Comparison of ENCODE assay signal across 13 cellular contexts in genomic region chr3:18124501-18124900, GRCh38.
DNase-seq lines count a peak whose midpoint lies in the region; ATAC-seq and TF ChIP-seq lines count a peak whose summit lies in the region.
"Had no signal": no experiment of that assay in that cellular context is flagged by ENCODE, and none has a peak within 500 bp of the region (broad histone marks: within the 10 kb centered on the region; RNA-seq: fewer than 3 reads in every experiment).

No MANE protein-coding gene starts in this region.

- peaks cover 2% of the 10 kb centered on the region for H3K27me3 Mint-ChIP-seq in GM23338 (ENCODE audit: insufficient read depth, low read depth, poor library complexity)

- no peaks in the 10 kb centered on the region for H3K79me2 ChIP-seq in ACC112 (ENCODE audit: control insufficient read depth, insufficient read depth, low read length, unreplicated experiment)
- no peaks in the 10 kb centered on the region for H3K79me2 ChIP-seq in GM23248 (ENCODE audit: insufficient read depth)
- no peaks in the 10 kb centered on the region for H3K79me2 ChIP-seq in GM23338 (replicated peaks; ENCODE audit: insufficient read depth)

- no peak for TF ChIP-seq CTCF in GM23338 (conservative IDR thresholded peaks at IDR 0.05; ENCODE audit: low read depth in 2 of 2)

- no peak overlapping the region for H2AFZ ChIP-seq in ACC112 (ENCODE audit: low read length, unreplicated experiment)
- H2AFZ ChIP-seq in GM23248 = no peak overlapping the region
- no peak overlapping the region for H2AFZ ChIP-seq in GM23338

- no peaks in the 10 kb centered on the region for H3K36me3 Mint-ChIP-seq in GM23338 (ENCODE audit: low read depth)
- H3K36me3 Mint-ChIP-seq: CD8-positive, alpha-beta memory T cell had no signal

- peak; percentile 82 for DNase-seq in GM23248
- DNase-seq in NCI-H748 (lab: John Stamatoyannopoulos, UW; ENCODE audit: unreplicated experiment) = peak; percentile 89
- DNase-seq in GM23338 (ENCODE audit: low spot score) = no peak
- no peak for DNase-seq in DMS153 (lab: John Stamatoyannopoulos, UW)
- DNase-seq in Ammon's horn (ENCODE audit: low spot score) = no peak
- DNase-seq in activated CD4-positive, alpha-beta T cell treated with anti-CD3 and anti-CD28 coated beads, Interleukin-2, amount 50 U/mL, for 48 hours = no peak
- DNase-seq: anterior cingulate cortex; CD8-positive, alpha-beta memory T cell; gastrocnemius medialis; H7 had no signal

- peaks cover 18% of the 10 kb centered on the region for H3F3A ChIP-seq in GM23248 (ENCODE audit: insufficient read depth)
- no peaks in the 10 kb centered on the region for H3F3A ChIP-seq in GM23338 (replicated peaks; ENCODE audit: low read depth)

- H3K9ac ChIP-seq in GM23248 = no peak overlapping the region

- H3K36me3 ChIP-seq in ACC112 (ENCODE audit: insufficient read depth, low read length) (no peaks in the 10 kb centered on the region), GM23248 (ENCODE audit: low read depth) (no peaks in the 10 kb centered on the region), GM23338 (ENCODE audit: insufficient read depth) (no peaks in the 10 kb centered on the region)
- H3K36me3 ChIP-seq: gastrocnemius medialis, prostate gland had no signal

- H3K27me3 ChIP-seq in ACC112 (ENCODE audit: insufficient read depth, low read length) (no peaks in the 10 kb centered on the region), GM23248 (replicated peaks; ENCODE audit: insufficient read depth) (no peaks in the 10 kb centered on the region), GM23338 (ENCODE audit: insufficient read depth) (no peaks in the 10 kb centered on the region)
- H3K27me3 ChIP-seq: gastrocnemius medialis had no signal

- 48 to 51% methylated on average over 5 of the region's 5 CpGs for WGBS in GM23248 (ENCODE audit: low coverage in 1 of 2, low lambda C conversion rate in 2 of 2, missing lambda C conversion rate in 2 of 2), 2 experiments

- H3K27ac ChIP-seq in ACC112 (ENCODE audit: low read depth, low read length) (no peak overlapping the region), GM23248 (0 out of 2 replicates have a peak overlapping the region, but pooled peaks have one; percentile 6), GM23338 (ENCODE audit: low read depth) (no peak overlapping the region)
- H3K27ac ChIP-seq: gastrocnemius medialis, prostate gland had no signal

- H3K4me3 Mint-ChIP-seq in GM23338 = no peak overlapping the region
- H3K4me3 Mint-ChIP-seq: CD8-positive, alpha-beta memory T cell had no signal

- H4K20me1 ChIP-seq in GM23248 (ENCODE audit: insufficient read depth) = no peaks in the 10 kb centered on the region
- no peaks in the 10 kb centered on the region for H4K20me1 ChIP-seq in GM23338 (replicated peaks; ENCODE audit: insufficient read depth)

- peak overlapping the region; percentile 13; the same call in 1 of the 2 replicates for H3K4me3 ChIP-seq in ACC112 (ENCODE audit: low read depth, low read length)
- no peak overlapping the region for H3K4me3 ChIP-seq in GM23248
- H3K4me3 ChIP-seq in GM23338 = no peak overlapping the region
- H3K4me3 ChIP-seq: gastrocnemius medialis, prostate gland had no signal

- ATAC-seq in esophagus mucosa (peak; percentile 70), GM23338 (no peak)
- ATAC-seq: gastrocnemius medialis had no signal

- in situ Hi-C loops in GM23248 (cut with MboI) = no loop called here

- H3K4me2 ChIP-seq in GM23248 (ENCODE audit: unreplicated experiment) (peak overlapping the region; percentile 24), GM23338 (no peak overlapping the region)

- H3K9me3 Mint-ChIP-seq in GM23338 = no peaks in the 10 kb centered on the region
- H3K9me3 Mint-ChIP-seq: CD8-positive, alpha-beta memory T cell had no signal

- H3K9me3 ChIP-seq in GM23248 (ENCODE audit: low read depth) = no peaks in the 10 kb centered on the region
- H3K9me3 ChIP-seq: gastrocnemius medialis, prostate gland had no signal

- no peak overlapping the region for H3K27ac Mint-ChIP-seq in GM23338

- H3K4me1 Mint-ChIP-seq in GM23338 = peaks cover 5% of the 10 kb centered on the region; the same call in 2 of the 3 replicates
- H3K4me1 Mint-ChIP-seq: CD8-positive, alpha-beta memory T cell had no signal

- H3K4me1 ChIP-seq in ACC112 (ENCODE audit: control insufficient read depth, insufficient read depth, low read length, unreplicated experiment) (peaks cover 23% of the 10 kb centered on the region), GM23248 (ENCODE audit: insufficient read depth) (peaks cover 21% of the 10 kb centered on the region), GM23338 (ENCODE audit: insufficient read depth) (no peaks in the 10 kb centered on the region)
- H3K4me1 ChIP-seq: gastrocnemius medialis, prostate gland had no signal

- H3K9me2 ChIP-seq in GM23248 (ENCODE audit: insufficient read depth) (no peaks in the 10 kb centered on the region), GM23338 (ENCODE audit: insufficient read depth) (0 out of 2 replicates have a peak, but pooled peaks cover 4% of the 10 kb centered on the region)

TF ChIP-seq in GM23338, 12 proteins besides CTCF, POLR2A, EP300 and RAD21 (continues in another document):
- TF ChIP-seq, protein P1, sequence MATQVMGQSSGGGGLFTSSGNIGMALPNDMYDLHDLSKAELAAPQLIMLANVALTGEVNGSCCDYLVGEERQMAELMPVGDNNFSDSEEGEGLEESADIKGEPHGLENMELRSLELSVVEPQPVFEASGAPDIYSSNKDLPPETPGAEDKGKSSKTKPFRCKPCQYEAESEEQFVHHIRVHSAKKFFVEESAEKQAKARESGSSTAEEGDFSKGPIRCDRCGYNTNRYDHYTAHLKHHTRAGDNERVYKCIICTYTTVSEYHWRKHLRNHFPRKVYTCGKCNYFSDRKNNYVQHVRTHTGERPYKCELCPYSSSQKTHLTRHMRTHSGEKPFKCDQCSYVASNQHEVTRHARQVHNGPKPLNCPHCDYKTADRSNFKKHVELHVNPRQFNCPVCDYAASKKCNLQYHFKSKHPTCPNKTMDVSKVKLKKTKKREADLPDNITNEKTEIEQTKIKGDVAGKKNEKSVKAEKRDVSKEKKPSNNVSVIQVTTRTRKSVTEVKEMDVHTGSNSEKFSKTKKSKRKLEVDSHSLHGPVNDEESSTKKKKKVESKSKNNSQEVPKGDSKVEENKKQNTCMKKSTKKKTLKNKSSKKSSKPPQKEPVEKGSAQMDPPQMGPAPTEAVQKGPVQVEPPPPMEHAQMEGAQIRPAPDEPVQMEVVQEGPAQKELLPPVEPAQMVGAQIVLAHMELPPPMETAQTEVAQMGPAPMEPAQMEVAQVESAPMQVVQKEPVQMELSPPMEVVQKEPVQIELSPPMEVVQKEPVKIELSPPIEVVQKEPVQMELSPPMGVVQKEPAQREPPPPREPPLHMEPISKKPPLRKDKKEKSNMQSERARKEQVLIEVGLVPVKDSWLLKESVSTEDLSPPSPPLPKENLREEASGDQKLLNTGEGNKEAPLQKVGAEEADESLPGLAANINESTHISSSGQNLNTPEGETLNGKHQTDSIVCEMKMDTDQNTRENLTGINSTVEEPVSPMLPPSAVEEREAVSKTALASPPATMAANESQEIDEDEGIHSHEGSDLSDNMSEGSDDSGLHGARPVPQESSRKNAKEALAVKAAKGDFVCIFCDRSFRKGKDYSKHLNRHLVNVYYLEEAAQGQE (IDR thresholded peaks at IDR 0.05; ENCODE audit: unreplicated experiment) = no peak
- TF ChIP-seq ETS1 (IDR thresholded peaks at IDR 0.05) (no peak), EZH2 (IDR thresholded peaks at IDR 0.05; ENCODE audit: low read depth, unreplicated experiment) (no peak)

Comparison
In these comparisons a context has a peak if more than half of its experiments do, and no peak if none do; other contexts are left out.
1. DNase-seq: peak in GM23248 (single experiment) and NCI-H748 (single experiment); none in GM23338 (single experiment), DMS153 (single experiment), Ammon's horn (single experiment) and activated CD4-positive, alpha-beta T cell treated with anti-CD3 and anti-CD28 coated beads, Interleukin-2, amount 50 U/mL, for 48 hours (0 of 2).